Comparison of ENCODE assay signal across 1 cellular context in the genomic region with DNA sequence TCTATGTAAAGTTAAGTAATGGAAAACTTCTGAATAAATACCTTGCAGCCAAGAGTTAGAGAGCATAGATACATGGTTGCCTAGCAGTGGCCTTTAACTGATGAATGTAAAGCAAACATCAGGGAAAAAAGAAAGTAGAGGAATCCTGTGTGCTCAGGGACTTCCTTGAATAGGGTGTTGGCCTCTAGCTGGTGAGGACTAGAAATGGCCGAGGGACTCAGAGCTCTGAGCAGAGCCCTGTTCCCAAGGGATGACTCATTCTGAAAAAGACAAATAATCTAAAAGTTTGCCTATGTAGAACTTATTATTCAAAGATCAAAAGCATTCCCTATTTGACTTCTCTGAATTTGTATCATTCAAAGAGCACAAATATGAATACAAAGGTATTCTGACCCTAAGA.
TF ChIP-seq lines count a peak whose summit lies in the region.

No MANE protein-coding gene starts in this region.

TF ChIP-seq in HepG2, 621 proteins besides CTCF, POLR2A, EP300 and RAD21 (continued from another document and continues in another):
- TF ChIP-seq, protein P1, sequence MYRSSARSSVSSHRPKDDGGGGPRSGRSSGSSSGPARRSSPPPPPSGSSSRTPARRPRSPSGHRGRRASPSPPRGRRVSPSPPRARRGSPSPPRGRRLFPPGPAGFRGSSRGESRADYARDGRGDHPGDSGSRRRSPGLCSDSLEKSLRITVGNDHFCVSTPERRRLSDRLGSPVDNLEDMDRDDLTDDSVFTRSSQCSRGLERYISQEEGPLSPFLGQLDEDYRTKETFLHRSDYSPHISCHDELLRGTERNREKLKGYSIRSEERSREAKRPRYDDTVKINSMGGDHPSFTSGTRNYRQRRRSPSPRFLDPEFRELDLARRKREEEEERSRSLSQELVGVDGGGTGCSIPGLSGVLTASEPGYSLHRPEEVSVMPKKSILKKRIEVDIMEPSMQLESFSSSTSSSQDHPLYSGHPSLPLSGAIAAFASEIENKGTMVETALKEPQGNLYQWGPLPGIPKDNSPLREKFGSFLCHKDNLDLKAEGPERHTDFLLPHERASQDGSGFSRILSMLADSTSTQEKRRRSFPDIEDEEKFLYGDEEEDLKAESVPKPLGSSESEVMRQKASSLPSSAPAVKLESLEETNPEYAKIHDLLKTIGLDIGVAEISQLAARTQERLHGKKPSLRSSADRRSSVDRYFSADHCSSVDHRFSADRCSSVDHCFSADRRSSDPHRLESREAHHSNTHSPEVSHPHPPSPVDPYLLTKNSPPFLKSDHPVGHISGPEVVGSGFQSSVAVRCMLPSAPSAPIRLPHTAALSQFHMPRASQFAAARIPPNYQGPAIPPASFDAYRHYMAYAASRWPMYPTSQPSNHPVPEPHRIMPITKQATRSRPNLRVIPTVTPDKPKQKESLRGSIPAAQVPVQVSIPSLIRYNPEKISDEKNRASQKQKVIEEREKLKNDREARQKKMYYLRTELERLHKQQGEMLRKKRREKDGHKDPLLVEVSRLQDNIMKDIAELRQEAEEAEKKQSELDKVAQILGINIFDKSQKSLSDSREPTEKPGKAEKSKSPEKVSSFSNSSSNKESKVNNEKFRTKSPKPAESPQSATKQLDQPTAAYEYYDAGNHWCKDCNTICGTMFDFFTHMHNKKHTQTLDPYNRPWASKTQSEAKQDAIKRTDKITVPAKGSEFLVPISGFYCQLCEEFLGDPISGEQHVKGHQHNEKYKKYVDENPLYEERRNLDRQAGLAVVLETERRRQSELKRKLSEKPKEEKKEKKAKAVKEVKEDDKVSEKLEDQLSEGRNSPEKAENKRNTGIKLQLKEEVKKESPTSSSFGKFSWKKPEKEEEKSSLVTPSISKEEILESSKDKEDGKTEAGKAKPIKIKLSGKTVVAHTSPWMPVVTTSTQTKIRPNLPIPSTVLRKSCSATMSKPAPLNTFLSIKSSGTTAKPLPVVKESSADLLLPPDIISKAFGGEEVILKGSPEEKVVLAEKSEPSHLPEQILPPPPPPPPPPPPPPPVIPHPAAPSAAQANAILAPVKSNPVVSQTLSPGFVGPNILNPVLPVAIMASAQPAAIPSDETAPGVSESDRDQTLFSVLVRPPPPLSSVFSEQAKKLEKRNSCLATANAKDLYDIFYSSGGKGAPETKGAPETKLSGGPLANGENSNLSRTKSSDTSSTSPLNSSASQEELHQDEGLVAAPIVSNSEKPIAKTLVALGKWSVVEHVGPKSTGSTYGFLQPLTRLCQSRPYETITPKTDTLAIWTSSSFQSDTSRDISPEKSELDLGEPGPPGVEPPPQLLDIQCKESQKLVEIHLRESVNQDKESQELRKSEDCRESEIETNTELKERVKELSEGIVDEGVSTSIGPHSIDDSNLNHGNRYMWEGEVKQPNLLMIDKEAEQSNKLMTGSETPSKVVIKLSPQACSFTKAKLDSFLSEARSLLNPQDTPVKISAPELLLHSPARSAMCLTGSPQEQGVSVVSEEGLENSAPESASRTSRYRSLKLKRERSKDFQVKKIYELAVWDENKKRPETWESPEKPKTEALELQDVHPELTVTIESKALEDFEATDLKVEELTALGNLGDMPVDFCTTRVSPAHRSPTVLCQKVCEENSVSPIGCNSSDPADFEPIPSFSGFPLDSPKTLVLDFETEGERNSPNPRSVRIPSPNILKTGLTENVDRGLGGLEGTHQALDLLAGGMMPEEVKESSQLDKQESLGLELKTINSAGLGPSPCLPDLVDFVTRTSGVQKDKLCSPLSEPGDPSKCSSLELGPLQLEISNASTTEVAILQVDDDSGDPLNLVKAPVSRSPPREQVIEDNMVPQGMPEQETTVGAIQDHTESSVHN (CRISPR knock-in tag; IDR thresholded peaks at IDR 0.05), result no peak
- TF ChIP-seq ZFX (CRISPR knock-in tag; IDR thresholded peaks at IDR 0.05; ENCODE audit: low read depth) (no peak), NFRKB (IDR thresholded peaks at IDR 0.05) (no peak), MAFK (conservative IDR thresholded peaks at IDR 0.05 in 1 of 2, IDR thresholded peaks at IDR 0.05 in 1 of 2; ENCODE audit: low read length in 2 of 2) (no peak), SAP130 (CRISPR knock-in tag; IDR thresholded peaks at IDR 0.05; ENCODE audit: low read depth) (peak; percentile 44; the same call in 1 of the 2 replicates), ZNF543 (CRISPR knock-in tag; IDR thresholded peaks at IDR 0.05) (no peak), SCMH1 (CRISPR knock-in tag; IDR thresholded peaks at IDR 0.05; ENCODE audit: borderline replicate concordance) (no peak), ZBTB8A (CRISPR knock-in tag; IDR thresholded peaks at IDR 0.05; ENCODE audit: borderline replicate concordance, low read depth) (no peak), ZNF331 (CRISPR knock-in tag; IDR thresholded peaks at IDR 0.05) (0 out of 2 replicates have a peak, but pooled peaks have one; percentile 24), ARNTL (CRISPR knock-in tag; IDR thresholded peaks at IDR 0.05) (no peak), NCOA1 (CRISPR knock-in tag; IDR thresholded peaks at IDR 0.05) (no peak), ZNF7 (CRISPR knock-in tag; IDR thresholded peaks at IDR 0.05) (no peak), U2AF1 (optimal IDR thresholded peaks at IDR 0.05; ENCODE audit: low read depth, low read length) (no peak), ZFP82 (CRISPR knock-in tag; IDR thresholded peaks at IDR 0.05; ENCODE audit: borderline replicate concordance) (no peak), MED1 (CRISPR knock-in tag; IDR thresholded peaks at IDR 0.05) (no peak), KAT7 (CRISPR knock-in tag; IDR thresholded peaks at IDR 0.05; ENCODE audit: borderline replicate concordance) (no peak), ZNF724P (CRISPR knock-in tag; IDR thresholded peaks at IDR 0.05; ENCODE audit: borderline replicate concordance) (no peak), TBL1XR1 (IDR thresholded peaks at IDR 0.05; ENCODE audit: borderline replicate concordance, low read length, partially characterized antibody) (no peak), TEAD3 (CRISPR knock-in tag; optimal IDR thresholded peaks at IDR 0.05; ENCODE audit: borderline replicate concordance) (peak; percentile 11)
- TF ChIP-seq, protein P2, sequence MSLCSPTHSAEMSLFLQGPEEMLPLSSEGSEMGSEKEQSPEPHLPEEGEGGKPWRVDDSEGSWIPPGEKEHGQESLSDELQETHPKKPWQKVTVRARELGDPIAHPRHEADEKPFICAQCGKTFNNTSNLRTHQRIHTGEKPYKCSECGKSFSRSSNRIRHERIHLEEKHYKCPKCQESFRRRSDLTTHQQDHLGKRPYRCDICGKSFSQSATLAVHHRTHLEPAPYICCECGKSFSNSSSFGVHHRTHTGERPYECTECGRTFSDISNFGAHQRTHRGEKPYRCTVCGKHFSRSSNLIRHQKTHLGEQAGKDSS (CRISPR knock-in tag; IDR thresholded peaks at IDR 0.05; ENCODE audit: borderline replicate concordance, low read depth), result no peak
- TF ChIP-seq, protein P3, sequence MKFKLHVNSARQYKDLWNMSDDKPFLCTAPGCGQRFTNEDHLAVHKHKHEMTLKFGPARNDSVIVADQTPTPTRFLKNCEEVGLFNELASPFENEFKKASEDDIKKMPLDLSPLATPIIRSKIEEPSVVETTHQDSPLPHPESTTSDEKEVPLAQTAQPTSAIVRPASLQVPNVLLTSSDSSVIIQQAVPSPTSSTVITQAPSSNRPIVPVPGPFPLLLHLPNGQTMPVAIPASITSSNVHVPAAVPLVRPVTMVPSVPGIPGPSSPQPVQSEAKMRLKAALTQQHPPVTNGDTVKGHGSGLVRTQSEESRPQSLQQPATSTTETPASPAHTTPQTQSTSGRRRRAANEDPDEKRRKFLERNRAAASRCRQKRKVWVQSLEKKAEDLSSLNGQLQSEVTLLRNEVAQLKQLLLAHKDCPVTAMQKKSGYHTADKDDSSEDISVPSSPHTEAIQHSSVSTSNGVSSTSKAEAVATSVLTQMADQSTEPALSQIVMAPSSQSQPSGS (CRISPR knock-in tag; IDR thresholded peaks at IDR 0.05), result no peak
- TF ChIP-seq, protein P4, sequence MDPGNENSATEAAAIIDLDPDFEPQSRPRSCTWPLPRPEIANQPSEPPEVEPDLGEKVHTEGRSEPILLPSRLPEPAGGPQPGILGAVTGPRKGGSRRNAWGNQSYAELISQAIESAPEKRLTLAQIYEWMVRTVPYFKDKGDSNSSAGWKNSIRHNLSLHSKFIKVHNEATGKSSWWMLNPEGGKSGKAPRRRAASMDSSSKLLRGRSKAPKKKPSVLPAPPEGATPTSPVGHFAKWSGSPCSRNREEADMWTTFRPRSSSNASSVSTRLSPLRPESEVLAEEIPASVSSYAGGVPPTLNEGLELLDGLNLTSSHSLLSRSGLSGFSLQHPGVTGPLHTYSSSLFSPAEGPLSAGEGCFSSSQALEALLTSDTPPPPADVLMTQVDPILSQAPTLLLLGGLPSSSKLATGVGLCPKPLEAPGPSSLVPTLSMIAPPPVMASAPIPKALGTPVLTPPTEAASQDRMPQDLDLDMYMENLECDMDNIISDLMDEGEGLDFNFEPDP (CRISPR knock-in tag; conservative IDR thresholded peaks at IDR 0.05), result no peak
- TF ChIP-seq, protein P5, sequence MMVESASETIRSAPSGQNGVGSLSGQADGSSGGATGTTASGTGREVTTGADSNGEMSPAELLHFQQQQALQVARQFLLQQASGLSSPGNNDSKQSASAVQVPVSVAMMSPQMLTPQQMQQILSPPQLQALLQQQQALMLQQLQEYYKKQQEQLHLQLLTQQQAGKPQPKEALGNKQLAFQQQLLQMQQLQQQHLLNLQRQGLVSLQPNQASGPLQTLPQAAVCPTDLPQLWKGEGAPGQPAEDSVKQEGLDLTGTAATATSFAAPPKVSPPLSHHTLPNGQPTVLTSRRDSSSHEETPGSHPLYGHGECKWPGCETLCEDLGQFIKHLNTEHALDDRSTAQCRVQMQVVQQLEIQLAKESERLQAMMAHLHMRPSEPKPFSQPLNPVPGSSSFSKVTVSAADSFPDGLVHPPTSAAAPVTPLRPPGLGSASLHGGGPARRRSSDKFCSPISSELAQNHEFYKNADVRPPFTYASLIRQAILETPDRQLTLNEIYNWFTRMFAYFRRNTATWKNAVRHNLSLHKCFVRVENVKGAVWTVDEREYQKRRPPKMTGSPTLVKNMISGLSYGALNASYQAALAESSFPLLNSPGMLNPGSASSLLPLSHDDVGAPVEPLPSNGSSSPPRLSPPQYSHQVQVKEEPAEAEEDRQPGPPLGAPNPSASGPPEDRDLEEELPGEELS (CRISPR knock-in tag; IDR thresholded peaks at IDR 0.05), result no peak
- TF ChIP-seq, protein P6, sequence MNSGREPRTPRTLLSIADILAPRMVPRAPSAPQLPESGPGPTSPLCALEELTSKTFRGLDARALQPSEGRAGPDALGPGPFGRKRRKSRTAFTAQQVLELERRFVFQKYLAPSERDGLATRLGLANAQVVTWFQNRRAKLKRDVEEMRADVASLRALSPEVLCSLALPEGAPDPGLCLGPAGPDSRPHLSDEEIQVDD (CRISPR knock-in tag; IDR thresholded peaks at IDR 0.05; ENCODE audit: borderline replicate concordance), result no peak
- TF ChIP-seq, protein P7, sequence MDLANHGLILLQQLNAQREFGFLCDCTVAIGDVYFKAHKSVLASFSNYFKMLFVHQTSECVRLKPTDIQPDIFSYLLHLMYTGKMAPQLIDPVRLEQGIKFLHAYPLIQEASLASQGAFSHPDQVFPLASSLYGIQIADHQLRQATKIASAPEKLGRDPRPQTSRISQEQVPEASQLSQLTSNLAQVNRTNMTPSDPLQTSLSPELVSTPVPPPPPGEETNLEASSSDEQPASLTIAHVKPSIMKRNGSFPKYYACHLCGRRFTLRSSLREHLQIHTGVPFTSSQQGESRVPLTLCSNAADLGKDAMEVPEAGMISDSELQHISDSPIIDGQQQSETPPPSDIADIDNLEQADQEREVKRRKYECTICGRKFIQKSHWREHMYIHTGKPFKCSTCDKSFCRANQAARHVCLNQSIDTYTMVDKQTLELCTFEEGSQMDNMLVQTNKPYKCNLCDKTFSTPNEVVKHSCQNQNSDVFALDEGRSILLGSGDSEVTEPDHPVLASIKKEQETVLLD (CRISPR knock-in tag; IDR thresholded peaks at IDR 0.05; ENCODE audit: low read depth), result no peak
- TF ChIP-seq, protein P8, sequence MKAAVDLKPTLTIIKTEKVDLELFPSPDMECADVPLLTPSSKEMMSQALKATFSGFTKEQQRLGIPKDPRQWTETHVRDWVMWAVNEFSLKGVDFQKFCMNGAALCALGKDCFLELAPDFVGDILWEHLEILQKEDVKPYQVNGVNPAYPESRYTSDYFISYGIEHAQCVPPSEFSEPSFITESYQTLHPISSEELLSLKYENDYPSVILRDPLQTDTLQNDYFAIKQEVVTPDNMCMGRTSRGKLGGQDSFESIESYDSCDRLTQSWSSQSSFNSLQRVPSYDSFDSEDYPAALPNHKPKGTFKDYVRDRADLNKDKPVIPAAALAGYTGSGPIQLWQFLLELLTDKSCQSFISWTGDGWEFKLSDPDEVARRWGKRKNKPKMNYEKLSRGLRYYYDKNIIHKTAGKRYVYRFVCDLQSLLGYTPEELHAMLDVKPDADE (CRISPR knock-in tag; IDR thresholded peaks at IDR 0.05), result no peak
- TF ChIP-seq, protein P9, sequence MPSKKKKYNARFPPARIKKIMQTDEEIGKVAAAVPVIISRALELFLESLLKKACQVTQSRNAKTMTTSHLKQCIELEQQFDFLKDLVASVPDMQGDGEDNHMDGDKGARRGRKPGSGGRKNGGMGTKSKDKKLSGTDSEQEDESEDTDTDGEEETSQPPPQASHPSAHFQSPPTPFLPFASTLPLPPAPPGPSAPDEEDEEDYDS (CRISPR knock-in tag; IDR thresholded peaks at IDR 0.05), result no peak
- TF ChIP-seq, protein P10, sequence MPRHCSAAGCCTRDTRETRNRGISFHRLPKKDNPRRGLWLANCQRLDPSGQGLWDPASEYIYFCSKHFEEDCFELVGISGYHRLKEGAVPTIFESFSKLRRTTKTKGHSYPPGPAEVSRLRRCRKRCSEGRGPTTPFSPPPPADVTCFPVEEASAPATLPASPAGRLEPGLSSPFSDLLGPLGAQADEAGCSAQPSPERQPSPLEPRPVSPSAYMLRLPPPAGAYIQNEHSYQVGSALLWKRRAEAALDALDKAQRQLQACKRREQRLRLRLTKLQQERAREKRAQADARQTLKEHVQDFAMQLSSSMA (CRISPR knock-in tag; IDR thresholded peaks at IDR 0.05), result no peak
- TF ChIP-seq, protein P11, sequence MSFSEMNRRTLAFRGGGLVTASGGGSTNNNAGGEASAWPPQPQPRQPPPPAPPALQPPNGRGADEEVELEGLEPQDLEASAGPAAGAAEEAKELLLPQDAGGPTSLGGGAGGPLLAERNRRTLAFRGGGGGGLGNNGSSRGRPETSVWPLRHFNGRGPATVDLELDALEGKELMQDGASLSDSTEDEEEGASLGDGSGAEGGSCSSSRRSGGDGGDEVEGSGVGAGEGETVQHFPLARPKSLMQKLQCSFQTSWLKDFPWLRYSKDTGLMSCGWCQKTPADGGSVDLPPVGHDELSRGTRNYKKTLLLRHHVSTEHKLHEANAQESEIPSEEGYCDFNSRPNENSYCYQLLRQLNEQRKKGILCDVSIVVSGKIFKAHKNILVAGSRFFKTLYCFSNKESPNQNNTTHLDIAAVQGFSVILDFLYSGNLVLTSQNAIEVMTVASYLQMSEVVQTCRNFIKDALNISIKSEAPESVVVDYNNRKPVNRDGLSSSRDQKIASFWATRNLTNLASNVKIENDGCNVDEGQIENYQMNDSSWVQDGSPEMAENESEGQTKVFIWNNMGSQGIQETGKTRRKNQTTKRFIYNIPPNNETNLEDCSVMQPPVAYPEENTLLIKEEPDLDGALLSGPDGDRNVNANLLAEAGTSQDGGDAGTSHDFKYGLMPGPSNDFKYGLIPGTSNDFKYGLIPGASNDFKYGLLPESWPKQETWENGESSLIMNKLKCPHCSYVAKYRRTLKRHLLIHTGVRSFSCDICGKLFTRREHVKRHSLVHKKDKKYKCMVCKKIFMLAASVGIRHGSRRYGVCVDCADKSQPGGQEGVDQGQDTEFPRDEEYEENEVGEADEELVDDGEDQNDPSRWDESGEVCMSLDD (CRISPR knock-in tag; IDR thresholded peaks at IDR 0.05; ENCODE audit: borderline replicate concordance), result no peak
